In the genomic region with DNA sequence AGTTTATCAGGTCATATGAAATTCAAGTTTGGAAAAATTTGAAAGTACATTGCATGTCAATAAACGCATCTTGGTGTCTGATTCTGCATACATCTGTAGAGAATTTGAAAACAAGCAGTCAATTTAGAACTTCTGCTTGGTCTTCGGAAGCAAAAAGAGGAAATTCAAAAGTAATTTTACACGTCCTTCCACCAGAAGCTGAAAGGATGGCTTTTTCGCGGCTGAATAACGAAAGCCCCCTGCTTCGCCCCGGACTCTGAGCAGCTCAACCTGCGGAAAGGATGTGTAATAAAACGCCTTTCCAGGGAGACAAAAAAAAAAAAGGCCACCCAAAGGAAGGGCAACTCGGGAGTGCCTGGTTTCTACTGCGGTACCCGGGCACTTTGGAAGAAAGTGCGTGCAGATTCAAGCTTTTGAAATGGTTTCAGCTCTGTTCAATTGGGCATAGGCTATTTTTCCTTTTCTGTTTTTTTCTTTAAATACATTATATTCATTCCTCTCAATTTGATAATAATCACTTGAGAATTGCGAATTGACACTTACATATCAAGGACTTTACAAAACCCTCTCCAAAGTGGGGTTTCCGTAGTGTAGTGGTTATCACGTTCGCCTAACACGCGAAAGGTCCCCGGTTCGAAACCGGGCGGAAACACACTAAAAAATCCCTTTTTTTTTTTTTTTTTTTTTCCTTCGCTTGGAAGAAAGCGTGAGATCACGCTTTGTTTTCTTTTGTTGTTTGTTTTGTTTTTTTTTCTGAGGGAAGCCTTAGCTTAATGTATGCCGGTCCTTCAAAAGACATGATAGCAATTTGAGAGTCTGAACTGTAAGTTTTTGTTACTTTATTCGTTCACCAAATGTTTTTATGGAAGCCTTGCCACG, we compare ENCODE assay signal across 8 cellular contexts. TPM values are rescaled to one million over a fixed set of nuclear protein-coding genes. Genes with fewer than 3 reads are reported as not detected.
DNase-seq lines count a peak whose midpoint lies in the region; ATAC-seq and TF ChIP-seq lines count a peak whose summit lies in the region.

No MANE protein-coding gene starts in this region.

- peaks cover 9% of the 10 kb centered on the region for H3K36me3 Mint-ChIP-seq in activated naive CD4-positive, alpha-beta T cell treated with anti-CD3 and anti-CD28 coated beads, Interleukin-2, amount 50 U/mL, for 24 hours

- no peak overlapping the region for H3K23ac ChIP-seq in neuronal stem cell (ENCODE audit: low read depth, low read length, poor library complexity)

- H3K9me3 ChIP-seq in SJSA1 (replicated peaks): no peaks in the 10 kb centered on the region
- no peaks in the 10 kb centered on the region for H3K9me3 ChIP-seq in neuronal stem cell (replicated peaks in 1 of 2; ENCODE audit: control insufficient read depth in 2 of 2, insufficient read depth in 1 of 2, low read depth in 1 of 2, low read length in 2 of 2)
- no peaks in the 10 kb centered on the region for H3K9me3 ChIP-seq in tibial nerve

- TF ChIP-seq CTCF in 22Rv1 (IDR thresholded peaks at IDR 0.05) (no peak), NB4 (IDR thresholded peaks at IDR 0.05; ENCODE audit: low read depth, low read length) (no peak), tibial nerve (IDR thresholded peaks at IDR 0.05) (no peak)

- H2BK120ac ChIP-seq in neuronal stem cell (ENCODE audit: low read depth, low read length): no peak overlapping the region

- H3K27ac ChIP-seq in 22Rv1 (peak overlapping the region; percentile 100), SJSA1 (peak overlapping the region; percentile 93), neuronal stem cell (replicated peaks; ENCODE audit: low read length) (peak overlapping the region; percentile 84), tibial nerve (peak overlapping the region; percentile 90 to 97 (median 96))

- H3K4me3 Mint-ChIP-seq in activated naive CD4-positive, alpha-beta T cell treated with anti-CD3 and anti-CD28 coated beads, Interleukin-2, amount 50 U/mL, for 24 hours: peak overlapping the region; percentile 100

- H3K36me3 ChIP-seq in SJSA1 (peaks cover 35% of the 10 kb centered on the region), neuronal stem cell (replicated peaks in 1 of 2; ENCODE audit: control insufficient read depth in 2 of 2, insufficient read depth in 2 of 2, low read length in 2 of 2) (peaks cover 4 to 27% of the 10 kb centered on the region in 2 donors), tibial nerve (peaks cover 0 to 20% (median 0%) of the 10 kb centered on the region in 3 donors)

- peak overlapping the region; percentile 100 for H2AFZ ChIP-seq in neuronal stem cell (ENCODE audit: low read length)

- no peak overlapping the region for H3K9ac ChIP-seq in neuronal stem cell (ENCODE audit: low read depth, low read length, poor library complexity)

- no peak overlapping the region for H4K91ac ChIP-seq in neuronal stem cell (ENCODE audit: low read depth, low read length, poor library complexity)

- peak overlapping the region; percentile 100 for H3K27ac Mint-ChIP-seq in activated naive CD4-positive, alpha-beta T cell treated with anti-CD3 and anti-CD28 coated beads, Interleukin-2, amount 50 U/mL, for 24 hours

- peaks cover 5% of the 10 kb centered on the region for H3K79me1 ChIP-seq in neuronal stem cell (ENCODE audit: low read depth, low read length)

- H3K9me3 Mint-ChIP-seq in activated naive CD4-positive, alpha-beta T cell treated with anti-CD3 and anti-CD28 coated beads, Interleukin-2, amount 50 U/mL, for 24 hours: no peaks in the 10 kb centered on the region

- no peak overlapping the region for H4K8ac ChIP-seq in neuronal stem cell (ENCODE audit: low read depth, low read length)

- H3K4me1 Mint-ChIP-seq in activated naive CD4-positive, alpha-beta T cell treated with anti-CD3 and anti-CD28 coated beads, Interleukin-2, amount 50 U/mL, for 24 hours: peaks cover 37% of the 10 kb centered on the region

- H3K4me3 ChIP-seq in NB4 (ENCODE audit: low read depth, low read length): peak overlapping the region; percentile 96
- H3K4me3 ChIP-seq in SJSA1: peak overlapping the region; percentile 84
- peak overlapping the region; percentile 83 to 98 for H3K4me3 ChIP-seq in neuronal stem cell (ENCODE audit: low read length in 2 of 2)
- peak overlapping the region; percentile 70 to 88 (median 79) for H3K4me3 ChIP-seq in tibial nerve

- no peak overlapping the region for H3K18ac ChIP-seq in neuronal stem cell (ENCODE audit: low read length)

- peak; percentile 24 for ATAC-seq in GM18907 (IDR thresholded peaks at IDR 0.05; ENCODE audit: unreplicated experiment)

- no peak for TF ChIP-seq POLR2A in NB4 (IDR thresholded peaks at IDR 0.05; ENCODE audit: extremely low read depth, insufficient read length)
- TF ChIP-seq POLR2A in tibial nerve (IDR thresholded peaks at IDR 0.05): no peak

- H2BK12ac ChIP-seq in neuronal stem cell (ENCODE audit: low read length): no peak overlapping the region

- H3K14ac ChIP-seq in neuronal stem cell (ENCODE audit: low read length): no peak overlapping the region

- no peak overlapping the region for H2BK5ac ChIP-seq in neuronal stem cell (ENCODE audit: low read length)

- H3K27me3 ChIP-seq in SJSA1 (replicated peaks): no peaks in the 10 kb centered on the region
- no peaks in the 10 kb centered on the region for H3K27me3 ChIP-seq in neuronal stem cell (ENCODE audit: control insufficient read depth in 3 of 3, insufficient read depth in 3 of 3, low read depth in 1 of 3, low read length in 3 of 3)
- no peaks in the 10 kb centered on the region for H3K27me3 ChIP-seq in tibial nerve

- no peak overlapping the region for H3K4ac ChIP-seq in neuronal stem cell (ENCODE audit: low read length)

- H3K4me2 ChIP-seq in neuronal stem cell (ENCODE audit: insufficient read depth, low read length, poor library complexity, severe bottlenecking): peak overlapping the region; percentile 79

- DNase-seq in NB4 (ENCODE audit: low read depth): peak; percentile 91
- peak; percentile 52 to 90 for DNase-seq in SJSA1 (ENCODE audit: low read depth in 1 of 2, low spot score in 2 of 2)
- peak; percentile 21 for DNase-seq in germinal center (ENCODE audit: low spot score)
- peak; percentile 92 for DNase-seq in neuronal stem cell (ENCODE audit: low spot score)
- DNase-seq in tibial nerve (ENCODE audit: low spot score in 2 of 2): peak; percentile 31 to 90

- no CpG with 5 or more reads among the region's 30 CpGs for WGBS in neuronal stem cell (ENCODE audit: extremely low coverage in 2 of 2, insufficient read length in 2 of 2, insufficient replicate concordance in 1 of 2), 2 donors
- 0% methylated on average over 30 of the region's 30 CpGs for WGBS in tibial nerve, 2 donors

- H3K4me1 ChIP-seq in SJSA1 (replicated peaks): peaks cover 6% of the 10 kb centered on the region
- peaks cover 2 to 6% of the 10 kb centered on the region in 2 donors for H3K4me1 ChIP-seq in neuronal stem cell (ENCODE audit: control insufficient read depth in 2 of 2, insufficient read depth in 1 of 2, low read depth in 1 of 2, low read length in 2 of 2)
- peaks cover 3 to 28% (median 20%) of the 10 kb centered on the region in 4 donors for H3K4me1 ChIP-seq in tibial nerve

- no peaks in the 10 kb centered on the region for H3K27me3 Mint-ChIP-seq in activated naive CD4-positive, alpha-beta T cell treated with anti-CD3 and anti-CD28 coated beads, Interleukin-2, amount 50 U/mL, for 24 hours

- H2AK5ac ChIP-seq in neuronal stem cell (ENCODE audit: low read depth, low read length): no peak overlapping the region

- TF ChIP-seq EP300 in tibial nerve (IDR thresholded peaks at IDR 0.05): peak in 1 of 2 donors; percentile 23

- H2BK15ac ChIP-seq in neuronal stem cell (ENCODE audit: low read length): no peak overlapping the region

RNA-seq across cellular contexts. Expression of a gene that starts 1.3 kb away (rescaled TPM):
- 14.8 and 18.3 TPM in 2 replicates for total RNA-seq in SJSA1 (2014; rRNA removed; shearing (Covaris generic))
- polyA plus RNA-seq in neuronal stem cell (2013, experiment 1 of 2): 12.0 TPM
- 12.9 TPM for polyA plus RNA-seq in neuronal stem cell (2013, experiment 2 of 2)
- 10 to 100 TPM; 10.8 to 24.3 (median 16.8) TPM for total RNA-seq in tibial nerve

RNA-seq across cellular contexts. Expression of a gene that starts 2.5 kb away (rescaled TPM):
- total RNA-seq in SJSA1 (2014; rRNA removed; shearing (Covaris generic)): 2.2 and 2.4 TPM in 2 replicates
- 0.38 TPM for polyA plus RNA-seq in neuronal stem cell (2013, experiment 1 of 2)
- 0.44 TPM for polyA plus RNA-seq in neuronal stem cell (2013, experiment 2 of 2)
- total RNA-seq in tibial nerve: 1 to 10 TPM in 3 of 4 donors, under 1 TPM in 1; 0.78 to 3.9 (median 2.5) TPM

RNA-seq across cellular contexts. Expression of a gene that starts 7.0 kb away (rescaled TPM):
- total RNA-seq in SJSA1 (2014; rRNA removed; shearing (Covaris generic)): 50.9 and 61.5 TPM in 2 replicates
- 2.2 TPM for polyA plus RNA-seq in neuronal stem cell (2013, experiment 1 of 2)
- 2.0 TPM for polyA plus RNA-seq in neuronal stem cell (2013, experiment 2 of 2)
- 100 to 1,000 TPM; 110 to 241 (median 179) TPM for total RNA-seq in tibial nerve

RNA-seq across cellular contexts. Expression of a gene that starts 40.8 kb away (rescaled TPM):
- not detected in 2 replicates for total RNA-seq in SJSA1 (2014; rRNA removed; shearing (Covaris generic))
- 0.04 TPM for polyA plus RNA-seq in neuronal stem cell (2013, experiment 1 of 2)
- 0.01 TPM for polyA plus RNA-seq in neuronal stem cell (2013, experiment 2 of 2)
- total RNA-seq in tibial nerve: not detected

RNA-seq across cellular contexts. Expression of a gene that starts 40.8 kb away (rescaled TPM):
- total RNA-seq in SJSA1 (2014; rRNA removed; shearing (Covaris generic)): not detected in 2 replicates
- 5.8 TPM for polyA plus RNA-seq in neuronal stem cell (2013, experiment 1 of 2)
- 6.1 TPM for polyA plus RNA-seq in neuronal stem cell (2013, experiment 2 of 2)
- total RNA-seq in tibial nerve: 10 to 100 TPM in 1 of 4 donors, 1 to 10 TPM in 3; 2.5 to 10.3 (median 4.6) TPM

Comparison
In these comparisons a context has a peak if more than half of its experiments do, and no peak if none do; other contexts are left out.
1. Peak in every context shown above with its lines: DNase-seq, ATAC-seq, H3K4me3 ChIP-seq and H3K27ac ChIP-seq.
2. DNase-seq: peak in every context shown above with its lines; median percentile 92 in neuronal stem cell; 91 in NB4; 71 in SJSA1; 60 in tibial nerve; 21 in germinal center.